ENCODE assay signal across 8 cellular contexts in the genomic region with DNA sequence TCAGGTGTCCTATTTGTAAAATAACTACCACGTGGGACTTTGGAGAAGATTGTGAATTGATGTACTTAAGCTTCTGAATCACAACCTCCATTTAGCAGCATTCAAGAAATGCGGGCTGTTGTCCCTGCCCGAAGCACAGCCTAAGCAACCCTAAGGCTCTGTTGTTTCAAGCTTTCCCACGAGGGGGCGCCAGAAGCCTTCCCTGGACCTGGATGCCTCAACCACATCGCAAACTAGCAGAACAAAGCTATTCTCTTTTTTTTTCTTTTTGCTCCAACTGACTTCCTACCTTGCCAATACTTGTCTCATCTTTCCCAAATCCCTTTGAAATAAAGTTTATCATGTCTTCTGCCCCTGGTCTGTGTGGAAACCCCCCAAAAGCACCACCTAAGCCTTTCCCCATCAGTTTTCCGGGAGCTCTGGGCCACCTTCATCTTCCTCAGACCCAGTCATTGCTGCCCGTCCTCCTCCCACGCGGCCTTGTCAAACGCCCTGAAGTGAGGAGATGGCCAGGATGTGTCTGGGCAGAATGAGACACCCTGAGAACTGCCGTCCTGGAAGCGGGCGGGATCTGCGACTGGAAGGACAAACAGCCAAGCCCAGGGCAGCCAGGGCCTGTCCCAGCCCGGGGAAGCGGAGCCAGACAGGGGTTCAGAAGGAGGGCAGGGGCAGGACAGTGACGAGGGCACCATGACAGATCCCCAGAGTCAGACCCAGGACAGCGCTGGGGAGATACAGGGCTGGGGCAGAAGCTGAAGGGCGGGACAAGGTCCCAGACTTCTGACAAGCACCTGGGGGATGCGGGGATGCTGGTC.
DNase-seq lines count a peak whose midpoint lies in the region; ATAC-seq, FAIRE-seq and TF ChIP-seq lines count a peak whose summit lies in the region.

No MANE protein-coding gene starts in this region.

- H3K9me3 Mint-ChIP-seq in osteocyte (ENCODE audit: unreplicated experiment): no peaks in the 10 kb centered on the region

- no peak for ATAC-seq in GM18870 (IDR thresholded peaks at IDR 0.05; ENCODE audit: unreplicated experiment)

- H3K27me3 ChIP-seq in Karpas-422 (ENCODE audit: low read length) (no peaks in the 10 kb centered on the region), tibial artery (peaks cover 0 to 89% of the 10 kb centered on the region in 2 donors)

- H3K27me3 Mint-ChIP-seq in osteocyte (ENCODE audit: unreplicated experiment): peaks cover 41% of the 10 kb centered on the region

- no peaks in the 10 kb centered on the region for H3K4me1 Mint-ChIP-seq in osteocyte (ENCODE audit: unreplicated experiment)

- H2AFZ ChIP-seq in Karpas-422 (ENCODE audit: low read length): no peak overlapping the region

- H3K9me3 ChIP-seq in Karpas-422 (ENCODE audit: low read length) (no peaks in the 10 kb centered on the region), tibial artery (peaks cover 0 to 6% (median 6%) of the 10 kb centered on the region in 3 donors)

- H3K4me3 Mint-ChIP-seq in osteocyte (ENCODE audit: unreplicated experiment): no peak overlapping the region

- H3K27ac ChIP-seq in Karpas-422 (ENCODE audit: low read length) (no peak overlapping the region), tibial artery (no peak overlapping the region)

- no peaks in the 10 kb centered on the region for H3K36me3 Mint-ChIP-seq in osteocyte (ENCODE audit: unreplicated experiment)

- intact Hi-C loops in tibial artery (cut with DNase I; ENCODE audit: low total_unique reads): loop anchor here (10.0 kb wide), 1 partner anchor 142 kb away; no protein-coding TSS in a partner anchor

- no peak overlapping the region for H3K9ac ChIP-seq in Karpas-422 (ENCODE audit: low read length)

- H3K9me2 ChIP-seq in Karpas-422 (replicated peaks; ENCODE audit: insufficient read depth, low read length): no peaks in the 10 kb centered on the region

- TF ChIP-seq CTCF in osteocyte (IDR thresholded peaks at IDR 0.05) (peak; percentile 91), tibial artery (IDR thresholded peaks at IDR 0.05) (peak; percentile 76 to 94)

- peak; percentile 90 for DNase-seq in G401 (ENCODE audit: low spot score)
- peak; percentile 88 for DNase-seq in Karpas-422
- peak; percentile 29 to 45 for DNase-seq in SHP77 (lab: John Stamatoyannopoulos, UW)
- peak; percentile 54 for DNase-seq in activated effector memory CD4-positive, alpha-beta T cell treated with Interleukin-2 at 50 U/mL for 16 hours
- peak; percentile 61 to 76 for DNase-seq in frontal cortex (ENCODE audit: low spot score in 2 of 2)
- peak; percentile 93 for DNase-seq in osteocyte (ENCODE audit: extremely low spot score, unreplicated experiment)
- DNase-seq in tibial artery: peak; percentile 79 to 85

- no peak overlapping the region for H3K27ac Mint-ChIP-seq in osteocyte (ENCODE audit: unreplicated experiment)

- H3K4me2 ChIP-seq in Karpas-422 (ENCODE audit: low read depth, low read length, poor library complexity, severe bottlenecking): no peak overlapping the region

- peak; percentile 75 for FAIRE-seq in frontal cortex (lab: Jason Lieb, UNC)

- no peak overlapping the region for H3K4me3 ChIP-seq in Karpas-422 (ENCODE audit: low read length)
- H3K4me3 ChIP-seq in tibial artery: no peak overlapping the region

- H3K36me3 ChIP-seq in Karpas-422 (ENCODE audit: insufficient read depth, low read length) (no peaks in the 10 kb centered on the region), tibial artery (no peaks in the 10 kb centered on the region)

- H3K79me2 ChIP-seq in Karpas-422 (ENCODE audit: low read length): no peaks in the 10 kb centered on the region

- in situ Hi-C loops in G401 (cut with HindIII; ENCODE audit: low sequenced_read_pairs): no loop called here

- no peaks in the 10 kb centered on the region for H4K20me1 ChIP-seq in Karpas-422 (ENCODE audit: insufficient read depth, low read depth, low read length)

- H3K4me1 ChIP-seq in Karpas-422 (ENCODE audit: low read length) (no peaks in the 10 kb centered on the region), tibial artery (no peaks in the 10 kb centered on the region)

Comparison
In these comparisons a context has a peak if more than half of its experiments do, and no peak if none do; other contexts are left out.
1. DNase-seq: peak in every context shown above with its lines; median percentile 93 in osteocyte; 90 in G401; 88 in Karpas-422; 82 in tibial artery; 68 in frontal cortex; 54 in activated effector memory CD4-positive, alpha-beta T cell treated with Interleukin-2 at 50 U/mL for 16 hours; 37 in SHP77.